7 cellular contexts compared by ENCODE assay signal in the genomic region with DNA sequence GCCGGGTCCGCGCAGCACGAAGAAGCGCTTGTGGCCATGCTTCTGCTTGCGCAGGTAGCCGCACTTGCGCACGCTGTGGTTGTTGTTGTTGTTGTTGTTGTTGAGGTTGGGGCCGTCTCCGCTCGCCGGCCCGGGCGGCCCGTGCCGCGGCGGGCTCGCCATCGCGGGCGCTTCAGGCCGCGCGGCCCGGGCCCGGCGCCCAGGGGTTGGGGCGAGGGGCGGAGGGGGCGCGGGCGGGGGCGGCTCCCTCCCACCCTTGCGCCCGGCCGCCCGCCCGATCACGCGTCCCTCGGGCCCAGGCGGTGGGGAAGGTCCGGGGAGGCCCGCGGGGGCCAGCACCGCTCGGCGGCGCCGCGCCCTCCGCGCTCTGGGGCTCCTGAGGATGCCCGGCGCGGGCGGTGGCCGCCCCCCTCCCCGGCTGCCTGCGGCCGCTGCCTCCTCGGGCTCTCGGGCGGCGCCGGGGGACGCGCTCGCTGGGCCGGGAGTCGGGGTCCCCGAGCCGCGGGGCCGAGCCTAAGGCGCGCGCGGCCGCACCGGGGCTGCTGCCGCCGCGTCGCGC. TPM values are rescaled to one million over a fixed set of nuclear protein-coding genes. Genes with fewer than 3 reads are reported as not detected.
DNase-seq lines count a peak whose midpoint lies in the region; ATAC-seq, FAIRE-seq and TF ChIP-seq lines count a peak whose summit lies in the region.

No MANE protein-coding gene starts in this region.

- H3K27ac ChIP-seq in PC-3 (ENCODE audit: low read length): no peak overlapping the region
- H3K27ac ChIP-seq in endothelial cell of umbilical vein (ENCODE audit: insufficient read depth, low read depth, low read length): no peak overlapping the region
- H3K27ac ChIP-seq in osteoblast (ENCODE audit: low read depth, low read length): no peak overlapping the region

- H3F3A ChIP-seq in PC-3 (ENCODE audit: low read length, unreplicated experiment): peaks cover 2% of the 10 kb centered on the region

- DNase-seq in PC-3 (no peak), endothelial cell of umbilical vein (ENCODE audit: low read depth, low spot score) (no peak), osteoblast (ENCODE audit: insufficient read length, low spot score, missing footprints) (peak; percentile 88), NCI-H2171 (lab: John Stamatoyannopoulos, UW) (no peak), AG08395 (ENCODE audit: low spot score) (no peak)

- TF ChIP-seq CTCF in PC-3 (conservative IDR thresholded peaks at IDR 0.05; ENCODE audit: low read depth, low read length) (no peak), endothelial cell of umbilical vein (IDR thresholded peaks at IDR 0.05; ENCODE audit: extremely low read depth in 1 of 2, insufficient read depth in 1 of 2, low read depth in 1 of 2, low read length in 2 of 2) (no peak), osteoblast (IDR thresholded peaks at IDR 0.05; ENCODE audit: extremely low read depth, low read depth, low read length) (no peak)

- no peaks in the 10 kb centered on the region for H3K9me2 ChIP-seq in PC-3 (replicated peaks; ENCODE audit: low read length)

- H4K20me1 ChIP-seq in PC-3 (ENCODE audit: low read length) (peaks cover 1% of the 10 kb centered on the region; the same call in 1 of the 2 replicates), endothelial cell of umbilical vein (replicated peaks; ENCODE audit: control insufficient read depth, extremely low read depth, insufficient read depth, low read length) (no peaks in the 10 kb centered on the region), osteoblast (ENCODE audit: insufficient read depth, low read length) (no peaks in the 10 kb centered on the region)

- H3K4me1 ChIP-seq in PC-3 (ENCODE audit: insufficient read depth, low read length): peaks cover 9% of the 10 kb centered on the region
- peaks cover 3% of the 10 kb centered on the region for H3K4me1 ChIP-seq in endothelial cell of umbilical vein (ENCODE audit: control insufficient read depth, extremely low read depth, insufficient read depth, low read length)
- H3K4me1 ChIP-seq in osteoblast (ENCODE audit: insufficient read depth, low read length): no peaks in the 10 kb centered on the region

- no TSS peak for BruUV-seq in PC-3 (replicated peaks; lab: Mats Ljungman, UMichigan)
- BruUV-seq in endothelial cell of umbilical vein (replicated peaks; lab: Mats Ljungman, UMichigan): no TSS peak

- H3K9me3 ChIP-seq in PC-3 (ENCODE audit: low read length) (no peaks in the 10 kb centered on the region), endothelial cell of umbilical vein (replicated peaks; ENCODE audit: control insufficient read depth, insufficient read depth, low read length) (no peaks in the 10 kb centered on the region), osteoblast (ENCODE audit: low read depth, low read length) (no peaks in the 10 kb centered on the region)

- no peak for FAIRE-seq in endothelial cell of umbilical vein (lab: Jason Lieb, UNC)

- TF ChIP-seq POLR2A in GM18505 (IDR thresholded peaks at IDR 0.05; ENCODE audit: borderline replicate concordance, extremely low read depth, insufficient read depth, insufficient read length): no peak
- TF ChIP-seq POLR2A in endothelial cell of umbilical vein (IDR thresholded peaks at IDR 0.05; ENCODE audit: low read depth, low read length): no peak

- H3K4me2 ChIP-seq in PC-3 (ENCODE audit: low read length): peak overlapping the region; percentile 74
- no peak overlapping the region for H3K4me2 ChIP-seq in endothelial cell of umbilical vein (ENCODE audit: insufficient read depth, low read length)
- H3K4me2 ChIP-seq in osteoblast (ENCODE audit: insufficient read depth, low read length): peak overlapping the region; percentile 60

- CTCF ChIA-PET in PC-3 (lab: Charles Lee): interaction anchor here (0.8 kb wide), 1 partner anchor 327 kb away, joined by 3 read pairs; no protein-coding TSS in a partner anchor
- CTCF ChIA-PET in endothelial cell of umbilical vein (lab: Charles Lee): interaction anchor here (0.8 to 1.5 kb wide), 5 partner anchors 18 to 891 kb away, joined by 3 to 18 read pairs (median 4); no protein-coding TSS in a partner anchor

- H3K36me3 ChIP-seq in PC-3 (ENCODE audit: low read depth, low read length) (no peaks in the 10 kb centered on the region), endothelial cell of umbilical vein (ENCODE audit: control insufficient read depth in 2 of 2, extremely low read depth in 1 of 2, insufficient read depth in 2 of 2, low read length in 2 of 2) (peaks cover 0 to 4% of the 10 kb centered on the region in 2 experiments), osteoblast (ENCODE audit: insufficient read depth, low read length) (no peaks in the 10 kb centered on the region)

- H3K9ac ChIP-seq in PC-3 (ENCODE audit: low read length) (peak overlapping the region; percentile 21; the same call in 1 of the 2 replicates), endothelial cell of umbilical vein (replicated peaks; ENCODE audit: extremely low read depth, insufficient read depth, low read length) (peak overlapping the region; percentile 1)

- no peaks in the 10 kb centered on the region for H3K9me1 ChIP-seq in endothelial cell of umbilical vein (replicated peaks; ENCODE audit: control insufficient read depth, extremely low read depth, insufficient read depth, low read length)

- intact Hi-C loops in PC-3 (cut with micrococcal nuclease): loop anchor here (2.0 to 10.0 kb wide), 3 partner anchors 511 to 869 kb away; no protein-coding TSS in a partner anchor
- intact Hi-C loops in endothelial cell of umbilical vein (cut with micrococcal nuclease): loop anchor here (1.0 to 10.0 kb wide), 9 partner anchors 43 to 1569 kb away; a partner anchor contains a TSS

- peak; percentile 13 for ATAC-seq in GM18505 (IDR thresholded peaks at IDR 0.05; ENCODE audit: unreplicated experiment)
- ATAC-seq in GM21737 (IDR thresholded peaks at IDR 0.05; ENCODE audit: unreplicated experiment): peak; percentile 2
- peak; percentile 5 for ATAC-seq in PC-3

- H3K79me2 ChIP-seq in PC-3 (ENCODE audit: low read length): peaks cover 37% of the 10 kb centered on the region
- H3K79me2 ChIP-seq in endothelial cell of umbilical vein (ENCODE audit: control insufficient read depth, insufficient read depth, low read length): no peaks in the 10 kb centered on the region
- peaks cover 6% of the 10 kb centered on the region for H3K79me2 ChIP-seq in osteoblast (ENCODE audit: insufficient read depth, low read length)

- H2AFZ ChIP-seq in PC-3 (ENCODE audit: low read length): no peak overlapping the region
- peak overlapping the region; percentile 70 for H2AFZ ChIP-seq in endothelial cell of umbilical vein (ENCODE audit: low read depth, low read length)
- no peak overlapping the region for H2AFZ ChIP-seq in osteoblast (ENCODE audit: low read length)

- H3K27me3 ChIP-seq in PC-3 (ENCODE audit: low read length) (no peaks in the 10 kb centered on the region), endothelial cell of umbilical vein (ENCODE audit: control insufficient read depth in 2 of 2, insufficient read depth in 2 of 2, low read length in 2 of 2) (peaks cover 24 to 40% of the 10 kb centered on the region in 2 experiments), osteoblast (ENCODE audit: insufficient read depth, low read length) (peaks cover 35% of the 10 kb centered on the region)

- POLR2A ChIA-PET in PC-3 (lab: Charles Lee; ENCODE audit: unreplicated experiment): no interaction called here
- POLR2A ChIA-PET in endothelial cell of umbilical vein (lab: Charles Lee): no interaction called here

- H3K4me3 ChIP-seq in PC-3 (ENCODE audit: low read length) (peak overlapping the region; percentile 67), endothelial cell of umbilical vein (replicated peaks in 1 of 3; ENCODE audit: insufficient read depth in 1 of 3, low read depth in 1 of 3, low read length in 3 of 3) (peak overlapping the region in 2 of 3 experiments; percentile 51 to 54), osteoblast (ENCODE audit: insufficient read depth, low read length) (peak overlapping the region; percentile 76)

- dilution Hi-C loops in endothelial cell of umbilical vein (cut with MboI; ENCODE audit: extremely low pct_ligation_motif_present, low sequenced_read_pairs): no loop called here

TF ChIP-seq in endothelial cell of umbilical vein, 7 proteins besides CTCF, POLR2A, EP300 and RAD21:
- TF ChIP-seq MYC (IDR thresholded peaks at IDR 0.05; ENCODE audit: low read depth, low read length) (no peak), FOS (IDR thresholded peaks at IDR 0.05; ENCODE audit: borderline replicate concordance, insufficient read depth, low read length) (no peak), EZH2 (IDR thresholded peaks at IDR 0.05; ENCODE audit: borderline replicate concordance, low read depth, low read length, severe bottlenecking) (peak; percentile 56), JUN (IDR thresholded peaks at IDR 0.05; ENCODE audit: borderline replicate concordance, insufficient read depth, insufficient read length, low read depth) (no peak)
- TF ChIP-seq, protein P1, sequence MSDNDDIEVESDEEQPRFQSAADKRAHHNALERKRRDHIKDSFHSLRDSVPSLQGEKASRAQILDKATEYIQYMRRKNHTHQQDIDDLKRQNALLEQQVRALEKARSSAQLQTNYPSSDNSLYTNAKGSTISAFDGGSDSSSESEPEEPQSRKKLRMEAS (IDR thresholded peaks at IDR 0.05; ENCODE audit: insufficient read depth, insufficient read length): no peak

RNA-seq across cellular contexts. Expression of a gene that starts 0.4 kb away (rescaled TPM):
- total RNA-seq in PC-3 (2014; rRNA removed): 5.6 and 7.5 TPM in 2 replicates
- 4.4 and 5.9 TPM in 2 replicates for total RNA-seq in endothelial cell of umbilical vein
- 1.6 TPM in 2 replicates for polyA plus RNA-seq in endothelial cell of umbilical vein
- 0.92 and 1.5 TPM in 2 replicates for polyA plus RNA-seq in endothelial cell of umbilical vein (2011; cell fraction: cytosol; rRNA removed)
- polyA plus RNA-seq in endothelial cell of umbilical vein (2011; cell fraction: nucleus; rRNA removed): 3.5 and 3.7 TPM in 2 replicates
- 1.3 and 2.8 TPM in 2 replicates for polyA plus RNA-seq in endothelial cell of umbilical vein (2012)
- 2.5 and 3.5 TPM in 2 replicates for polyA minus RNA-seq in endothelial cell of umbilical vein
- 19.8 TPM for polyA minus RNA-seq in endothelial cell of umbilical vein (2011; cell fraction: cytosol; rRNA and poly(A)+ RNA removed)
- polyA minus RNA-seq in endothelial cell of umbilical vein (2011; cell fraction: nucleus; rRNA and poly(A)+ RNA removed): 6.7 and 16.9 TPM in 2 replicates
- total RNA-seq in osteoblast: 7.1 and 8.3 TPM in 2 replicates
